Comparison of ENCODE assay signal across 25 cellular contexts in the genomic region with DNA sequence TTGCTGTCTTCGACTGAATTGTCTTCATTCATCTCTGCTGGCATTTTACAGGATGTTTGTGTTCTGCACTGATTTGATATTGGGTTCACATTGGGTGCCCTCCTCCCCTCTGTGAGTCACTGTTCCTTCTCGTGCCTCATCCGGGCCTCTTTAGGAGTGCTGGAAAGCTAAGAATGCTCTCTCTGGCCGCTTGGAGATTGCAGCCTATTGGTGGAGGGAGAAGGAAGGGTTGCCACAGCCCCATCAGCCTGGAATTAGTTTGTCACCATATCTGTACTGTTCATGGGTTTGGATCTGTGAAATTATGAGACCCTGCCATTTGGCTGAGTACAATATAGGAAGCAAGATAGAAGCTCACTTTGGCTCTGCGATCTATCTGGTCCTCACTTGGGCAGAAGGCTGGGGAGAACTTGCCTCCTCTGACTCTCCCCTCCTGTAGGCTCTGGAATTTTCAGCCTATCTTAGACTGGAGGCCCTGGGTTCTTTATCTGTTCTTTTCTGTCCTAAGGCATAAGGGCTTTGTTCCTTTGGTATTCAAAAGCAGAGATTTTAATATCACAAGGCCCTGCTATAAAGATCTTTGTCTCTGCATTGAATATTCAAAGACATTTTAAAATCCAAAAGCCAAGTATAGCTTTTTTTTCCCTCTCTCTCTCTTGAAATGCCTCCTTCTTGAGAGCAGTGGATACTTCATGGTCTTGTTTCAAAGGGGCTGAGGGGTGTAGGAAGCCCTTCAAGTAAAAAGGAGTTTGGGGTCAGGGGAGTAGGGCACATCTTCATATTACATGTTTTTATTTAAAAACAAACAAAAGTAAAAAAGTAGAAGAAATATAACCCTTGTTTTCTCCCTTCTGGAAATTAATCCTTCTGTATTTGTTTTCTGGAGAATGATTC.
A peak's percentile ranks its signal among the peaks of the same experiment; 100 is the strongest.
DNase-seq lines count a peak whose midpoint lies in the region; ATAC-seq and TF ChIP-seq lines count a peak whose summit lies in the region.
"Had no signal": no experiment of that assay in that cellular context is flagged by ENCODE, and none has a peak within 500 bp of the region (broad histone marks: within the 10 kb centered on the region; RNA-seq: fewer than 3 reads in every experiment).

No MANE protein-coding gene starts in this region.

- POLR2A ChIA-PET in activated CD4-positive, alpha-beta memory T cell treated with anti-CD3 and anti-CD28 coated beads for 36 hours (lab: Charles Lee) = no interaction called here

- H3K27ac ChIP-seq in HUES6 (ENCODE audit: low read depth, low read length) (peak overlapping the region; percentile 2; the same call in 1 of the 2 replicates), lung (ENCODE audit: low read depth in 1 of 2, low read length in 1 of 2) (peak overlapping the region in 1 of 2 donors; percentile 52)
- H3K27ac ChIP-seq: ascending aorta; BLaER1 treated with 17β-estradiol and CSF1 and Interleukin-3, amounts not matched to agents 10 nM and 100 nM; dorsolateral prefrontal cortex; ovary; upper lobe of right lung had no signal

- H3K9me3 ChIP-seq in HUES6 (ENCODE audit: control insufficient read depth, insufficient read depth, low read depth, low read length) = no peaks in the 10 kb centered on the region
- no peaks in the 10 kb centered on the region for H3K9me3 ChIP-seq in lung (ENCODE audit: control insufficient read depth in 2 of 2, insufficient read depth in 1 of 2, low read length in 1 of 2)
- H3K9me3 ChIP-seq: ascending aorta; BLaER1 treated with 17β-estradiol and CSF1 and Interleukin-3, amounts not matched to agents 10 nM and 100 nM; Caco-2; ovary; upper lobe of right lung had no signal

- no peaks in the 10 kb centered on the region for H3K27me3 ChIP-seq in HUES6 (ENCODE audit: control insufficient read depth, insufficient read depth, low read length)
- H3K27me3 ChIP-seq in lung (ENCODE audit: control insufficient read depth, insufficient read depth) = no peaks in the 10 kb centered on the region
- H3K27me3 ChIP-seq: ascending aorta; BLaER1 treated with 17β-estradiol and CSF1 and Interleukin-3, amounts not matched to agents 10 nM and 100 nM; dorsolateral prefrontal cortex; ovary; upper lobe of right lung had no signal

- H3K9ac ChIP-seq in HUES6 (ENCODE audit: low read length) = no peak overlapping the region
- H3K9ac ChIP-seq: BLaER1 treated with 17β-estradiol and CSF1 and Interleukin-3, amounts not matched to agents 10 nM and 100 nM had no signal

- ATAC-seq in lung (ENCODE audit: insufficient read depth, low FRiP score) (peak; percentile 19), HG03039 (IDR thresholded peaks at IDR 0.05; ENCODE audit: unreplicated experiment) (no peak), GM21723 (IDR thresholded peaks at IDR 0.05; ENCODE audit: unreplicated experiment) (no peak)
- ATAC-seq: activated naive CD4-positive, alpha-beta T cell treated with anti-CD3 and anti-CD28 coated beads, Interleukin-2, amount 50 U/mL, for 72 hours; activated T-helper 17 cell treated with anti-CD3 and anti-CD28 coated beads, Interleukin-2, amount 50 U/mL, for 72 hours; naive thymus-derived CD4-positive, alpha-beta T cell; sciatic nerve; upper lobe of right lung had no signal

- no peaks in the 10 kb centered on the region for H3K36me3 Mint-ChIP-seq in activated CD4-positive, alpha-beta memory T cell treated with anti-CD3 and anti-CD28 coated beads for 36 hours
- H3K36me3 Mint-ChIP-seq: activated naive CD4-positive, alpha-beta T cell treated with anti-CD3 and anti-CD28 coated beads, Interleukin-2, amount 50 U/mL, for 72 hours; naive thymus-derived CD4-positive, alpha-beta T cell had no signal

- peaks cover 27% of the 10 kb centered on the region for H3K4me1 ChIP-seq in HUES6 (ENCODE audit: control insufficient read depth, insufficient read depth, low read length)
- H3K4me1 ChIP-seq in lung (ENCODE audit: control insufficient read depth in 2 of 2, insufficient read depth in 2 of 2, low read length in 2 of 2) = no peaks in the 10 kb centered on the region
- H3K4me1 ChIP-seq: ascending aorta; BLaER1 treated with 17β-estradiol and CSF1 and Interleukin-3, amounts not matched to agents 10 nM and 100 nM; Caco-2; upper lobe of right lung had no signal

- intact Hi-C loops in head of caudate nucleus (cut with DNase I) = no loop called here
- intact Hi-C loops in activated CD4-positive, alpha-beta memory T cell treated with anti-CD3 and anti-CD28 coated beads for 36 hours (cut with micrococcal nuclease) = no loop called here

- no peak overlapping the region for H3K27ac Mint-ChIP-seq in activated CD4-positive, alpha-beta memory T cell treated with anti-CD3 and anti-CD28 coated beads for 36 hours
- H3K27ac Mint-ChIP-seq: activated CD4-positive, alpha-beta T cell treated with anti-CD3 and anti-CD28 coated beads, Interleukin-2, amount 10 ng/mL, durations not matched to agents 24 days and 14 days; activated naive CD4-positive, alpha-beta T cell treated with anti-CD3 and anti-CD28 coated beads, Interleukin-2, amount 50 U/mL, for 72 hours; activated T-helper 17 cell treated with anti-CD3 and anti-CD28 coated beads, Interleukin-2, amount 50 U/mL, for 72 hours; naive thymus-derived CD4-positive, alpha-beta T cell had no signal

- TF ChIP-seq CTCF in lung (IDR thresholded peaks at IDR 0.05; ENCODE audit: control extremely low read depth, extremely low read depth) = no peak

- no peaks in the 10 kb centered on the region for H3K9me3 Mint-ChIP-seq in activated CD4-positive, alpha-beta memory T cell treated with anti-CD3 and anti-CD28 coated beads for 36 hours
- H3K9me3 Mint-ChIP-seq: activated CD4-positive, alpha-beta T cell treated with anti-CD3 and anti-CD28 coated beads, Interleukin-2, amount 10 ng/mL, durations not matched to agents 24 days and 14 days; activated naive CD4-positive, alpha-beta T cell treated with anti-CD3 and anti-CD28 coated beads, Interleukin-2, amount 50 U/mL, for 72 hours; activated T-helper 17 cell treated with anti-CD3 and anti-CD28 coated beads, Interleukin-2, amount 50 U/mL, for 72 hours had no signal

- CTCF ChIA-PET in activated CD4-positive, alpha-beta memory T cell treated with anti-CD3 and anti-CD28 coated beads for 36 hours (lab: Charles Lee) = no interaction called here

- no peaks in the 10 kb centered on the region for H3K36me3 ChIP-seq in HUES6 (ENCODE audit: control insufficient read depth, insufficient read depth, low read length)
- no peaks in the 10 kb centered on the region for H3K36me3 ChIP-seq in lung (ENCODE audit: control insufficient read depth in 2 of 2, insufficient read depth in 2 of 2, low read length in 2 of 2)
- H3K36me3 ChIP-seq: ascending aorta; BLaER1 treated with 17β-estradiol and CSF1 and Interleukin-3, amounts not matched to agents 10 nM and 100 nM; ovary; upper lobe of right lung had no signal

- no peak overlapping the region for H3K4me3 Mint-ChIP-seq in activated CD4-positive, alpha-beta memory T cell treated with anti-CD3 and anti-CD28 coated beads for 36 hours
- H3K4me3 Mint-ChIP-seq: activated CD4-positive, alpha-beta T cell treated with anti-CD3 and anti-CD28 coated beads, Interleukin-2, amount 10 ng/mL, durations not matched to agents 24 days and 14 days; activated T-helper 17 cell treated with anti-CD3 and anti-CD28 coated beads, Interleukin-2, amount 50 U/mL, for 72 hours; naive thymus-derived CD4-positive, alpha-beta T cell had no signal

- DNase-seq in ELF-1 (ENCODE audit: low read depth, low spot score) (peak; percentile 28), head of caudate nucleus (peak in 38 of 42 donors; percentile 7 to 78 (median 47)), lung (ENCODE audit: low spot score) (no peak), HuH-7.5 (ENCODE audit: low spot score) (no peak)
- no peak for DNase-seq in activated CD4-positive, alpha-beta memory T cell treated with anti-CD3 and anti-CD28 coated beads for 36 hours
- DNase-seq: activated CD4-positive, alpha-beta T cell treated with anti-CD3 and anti-CD28 coated beads, Interleukin-2, amount 10 ng/mL, durations not matched to agents 24 days and 14 days; Caco-2; dorsolateral prefrontal cortex; Kasumi-1; naive thymus-derived CD4-positive, alpha-beta T cell; NCI-H1092; NCI-H1930; NCI-H774; ovary; SIG-M5; T-helper 1 cell; upper lobe of right lung had no signal

- WGBS in lung, 2 donors = 68 to 70% methylated on average over 5 of the region's 5 CpGs

- H3K4me3 ChIP-seq in HUES6 (ENCODE audit: low read depth, low read length) (no peak overlapping the region), lung (no peak overlapping the region)
- H3K4me3 ChIP-seq: ascending aorta; BLaER1 treated with 17β-estradiol and CSF1 and Interleukin-3, amounts not matched to agents 10 nM and 100 nM; dorsolateral prefrontal cortex; ovary; upper lobe of right lung had no signal

- H3K4me1 Mint-ChIP-seq in activated CD4-positive, alpha-beta memory T cell treated with anti-CD3 and anti-CD28 coated beads for 36 hours (ENCODE audit: low read depth) = no peaks in the 10 kb centered on the region
- H3K4me1 Mint-ChIP-seq: activated CD4-positive, alpha-beta T cell treated with anti-CD3 and anti-CD28 coated beads, Interleukin-2, amount 10 ng/mL, durations not matched to agents 24 days and 14 days; activated T-helper 17 cell treated with anti-CD3 and anti-CD28 coated beads, Interleukin-2, amount 50 U/mL, for 72 hours; naive thymus-derived CD4-positive, alpha-beta T cell had no signal

- H3K27me3 Mint-ChIP-seq in activated CD4-positive, alpha-beta memory T cell treated with anti-CD3 and anti-CD28 coated beads for 36 hours = no peaks in the 10 kb centered on the region
- H3K27me3 Mint-ChIP-seq: activated CD4-positive, alpha-beta T cell treated with anti-CD3 and anti-CD28 coated beads, Interleukin-2, amount 10 ng/mL, durations not matched to agents 24 days and 14 days had no signal

Comparison
In these comparisons a context has a peak if more than half of its experiments do, and no peak if none do; other contexts are left out.
1. DNase-seq: peak in ELF-1 (single experiment) and head of caudate nucleus (38 of 42); none in lung (single experiment), HuH-7.5 (single experiment) and activated CD4-positive, alpha-beta memory T cell treated with anti-CD3 and anti-CD28 coated beads for 36 hours (single experiment).